Comparison of ENCODE assay signal across 8 cellular contexts in genomic region chr12:63927511-63927910, GRCh38.
"Had no signal": no experiment of that assay in that cellular context is flagged by ENCODE, and none has a peak within 500 bp of the region (broad histone marks: within the 10 kb centered on the region; RNA-seq: fewer than 3 reads in every experiment).

No MANE protein-coding gene starts in this region.

- H2AFZ ChIP-seq: GM23248, GM23338 had no signal

- H3K27ac Mint-ChIP-seq: GM23338, H9 had no signal

- H3K36me3 ChIP-seq: HAP-1 had no signal

- H3K9me3 Mint-ChIP-seq: H9 had no signal

- H3K27ac ChIP-seq: GM23248 had no signal

- ATAC-seq: GM23338, HCT116 had no signal

- H3K9ac ChIP-seq: GM23248 had no signal

- H3K9me3 ChIP-seq: HAP-1 had no signal

- H3K4me1 ChIP-seq: HAP-1 had no signal

- DNase-seq: GM23248, GOT3, H7, H9, HCEC 1CT had no signal

- H3K4me2 ChIP-seq: GM23338 had no signal

- H3K4me3 Mint-ChIP-seq: GM23338, H9 had no signal

- H3K4me3 ChIP-seq: GM23248, GM23338, HAP-1 had no signal
